Comparison of ENCODE assay signal across 15 cellular contexts in genomic region chr12:68638721-68639395, GRCh38. TPM values are rescaled to one million over a fixed set of nuclear protein-coding genes. Genes with fewer than 3 reads are reported as not detected.
DNase-seq lines count a peak whose midpoint lies in the region; ATAC-seq, FAIRE-seq and TF ChIP-seq lines count a peak whose summit lies in the region.
"Had no signal": no experiment of that assay in that cellular context is flagged by ENCODE, and none has a peak within 500 bp of the region (broad histone marks: within the 10 kb centered on the region; RNA-seq: fewer than 3 reads in every experiment).

No MANE protein-coding gene starts in this region.

- TF ChIP-seq CTCF in HepG2 (CRISPR knock-in tag; IDR thresholded peaks at IDR 0.05), result no peak
- no peak for TF ChIP-seq CTCF in right lobe of liver (IDR thresholded peaks at IDR 0.05)

- H3K27me3 ChIP-seq in HepG2 (ENCODE audit: control insufficient read depth in 1 of 2, insufficient read depth in 2 of 2, low read length in 2 of 2), result no peaks in the 10 kb centered on the region
- no peaks in the 10 kb centered on the region for H3K27me3 ChIP-seq in right lobe of liver
- H3K27me3 ChIP-seq: pancreas, testis had no signal

- no peaks in the 10 kb centered on the region for H3K9me3 Mint-ChIP-seq in immature natural killer cell
- H3K9me3 Mint-ChIP-seq: brain, HFFc6 had no signal

- H3K27ac Mint-ChIP-seq in T-helper 17 cell (peak overlapping the region; percentile 79), immature natural killer cell (peak overlapping the region; percentile 79 to 95 (median 93))
- H3K27ac Mint-ChIP-seq: brain, HFFc6 had no signal

- H3K4me1 ChIP-seq in HepG2 (ENCODE audit: insufficient read depth, low read length) (peaks cover 16% of the 10 kb centered on the region; the same call in 1 of the 2 replicates), right lobe of liver (peaks cover 0 to 23% (median 11%) of the 10 kb centered on the region in 4 donors)

- H4K20me1 ChIP-seq in HepG2 (ENCODE audit: insufficient read depth, low read length), result peaks cover 13% of the 10 kb centered on the region; the same call in 1 of the 2 replicates

- 95% methylated on average over 12 of the region's 12 CpGs for whole genome bisulfite sequencing in HepG2 (ENCODE audit: low lambda C conversion rate)
- WGBS in right lobe of liver (ENCODE audit: insufficient coverage, low coverage, low lambda C conversion rate, missing lambda C conversion rate), result 79% methylated on average over 11 of the region's 12 CpGs

- intact Hi-C loops in HepG2 (cut with micrococcal nuclease; ENCODE audit: unreplicated experiment) (no loop called here), right lobe of liver (cut with DNase I) (no loop called here), Right ventricle myocardium superior (cut with DNase I) (no loop called here)

- H3K4me3 Mint-ChIP-seq in T-helper 17 cell, result peak overlapping the region; percentile 53
- H3K4me3 Mint-ChIP-seq in immature natural killer cell, result peak overlapping the region; percentile 58 to 86 (median 76)
- H3K4me3 Mint-ChIP-seq: brain, HFFc6 had no signal

- in situ Hi-C loops in HepG2 (cut with HindIII; ENCODE audit: extremely low pct_ligation_motif_present, low pct_unique_long_range_greater_than_20kb), result no loop called here

- H3K4me3 ChIP-seq in HepG2 (replicated peaks in 1 of 3; ENCODE audit: insufficient read depth in 1 of 3, low read depth in 2 of 3, low read length in 3 of 3), result no peak overlapping the region
- H3K4me3 ChIP-seq in right lobe of liver, result no peak overlapping the region
- H3K4me3 ChIP-seq: pancreas, testis had no signal

- H3K79me2 ChIP-seq in HepG2 (ENCODE audit: insufficient read depth, low read length), result peaks cover 80% of the 10 kb centered on the region

- DNase-seq in HepG2 (ENCODE audit: low spot score) (no peak), right lobe of liver (no peak), T-helper 17 cell (no peak), immature natural killer cell (no peak), T1000 (lab: John Stamatoyannopoulos, UW) (no peak), Right ventricle myocardium superior (no peak), HK-2 (ENCODE audit: unreplicated experiment) (no peak)
- DNase-seq: DMS153; effector CD4-positive, alpha-beta T cell; HFFc6; pancreas; T-helper 1 cell; testis had no signal

- H3K27ac ChIP-seq in HepG2 (ENCODE audit: extremely low read length, insufficient read depth, low read length) (no peak overlapping the region), right lobe of liver (no peak overlapping the region)
- H3K27ac ChIP-seq: pancreas, testis had no signal

- no peak overlapping the region for H3K4me2 ChIP-seq in HepG2 (ENCODE audit: low read depth, low read length)

- H3K27me3 Mint-ChIP-seq in T-helper 17 cell (no peaks in the 10 kb centered on the region), immature natural killer cell (ENCODE audit: low read depth in 3 of 3) (peaks cover 6 to 11% (median 9%) of the 10 kb centered on the region in 3 donors)
- H3K27me3 Mint-ChIP-seq: brain had no signal

- H3K36me3 ChIP-seq in HepG2 (replicated peaks in 1 of 2; ENCODE audit: control insufficient read depth in 1 of 2, insufficient read depth in 2 of 2, low read length in 2 of 2) (peaks cover 0 to 10% of the 10 kb centered on the region in 2 experiments; a peak in 1 of 5 replicates), right lobe of liver (no peaks in the 10 kb centered on the region)
- H3K36me3 ChIP-seq: pancreas had no signal

- no peaks in the 10 kb centered on the region for H3K36me3 Mint-ChIP-seq in T-helper 17 cell (ENCODE audit: low read depth)
- peaks cover 0 to 12% (median under 1%) of the 10 kb centered on the region in 3 donors for H3K36me3 Mint-ChIP-seq in immature natural killer cell

- no peak overlapping the region for H3K9ac ChIP-seq in HepG2 (ENCODE audit: insufficient read depth, low read depth, low read length)

- TF ChIP-seq RAD21 in HepG2 (CRISPR knock-in tag; IDR thresholded peaks at IDR 0.05), result no peak

- H2AFZ ChIP-seq in HepG2 (ENCODE audit: low read length), result no peak overlapping the region

- POLR2A ChIA-PET in HepG2 (lab: Yijun Ruan, JAX), result no interaction called here

- H3K9me3 ChIP-seq in HepG2 (ENCODE audit: low read length) (no peaks in the 10 kb centered on the region), right lobe of liver (no peaks in the 10 kb centered on the region), T-helper 17 cell (ENCODE audit: control insufficient read depth, low read length, poor library complexity, severe bottlenecking) (no peaks in the 10 kb centered on the region)
- H3K9me3 ChIP-seq: pancreas, testis had no signal

- CTCF ChIA-PET in HepG2 (lab: Yijun Ruan, JAX; ENCODE audit: low intra/inter-chr PET ratio, low total read pairs), result no interaction called here

- no peak for TF ChIP-seq POLR2A in HepG2 (IDR thresholded peaks at IDR 0.05; ENCODE audit: insufficient read depth in 1 of 2, low read depth in 2 of 2, low read length in 2 of 2)
- no peak for TF ChIP-seq POLR2A in right lobe of liver (IDR thresholded peaks at IDR 0.05)

- ATAC-seq in HepG2 (no peak), right lobe of liver (no peak), T-helper 17 cell (no peak), GM21367 (IDR thresholded peaks at IDR 0.05; ENCODE audit: unreplicated experiment) (no peak), Right ventricle myocardium superior (ENCODE audit: poor library complexity) (no peak)
- ATAC-seq: pancreas had no signal

- no peak for TF ChIP-seq EP300 in HepG2 (IDR thresholded peaks at IDR 0.05; ENCODE audit: low read depth in 2 of 2, low read length in 2 of 2)
- no peak for TF ChIP-seq EP300 in HepG2 (CRISPR knock-in tag; IDR thresholded peaks at IDR 0.05; ENCODE audit: borderline replicate concordance)

- BruUV-seq in HepG2 (replicated peaks; lab: Mats Ljungman, UMichigan), result no TSS peak

- no peak for FAIRE-seq in HepG2 (lab: Jason Lieb, UNC)

- H3K4me1 Mint-ChIP-seq in T-helper 17 cell (peaks cover 52% of the 10 kb centered on the region), immature natural killer cell (peaks cover 95 to 100% of the 10 kb centered on the region in 2 donors)

RNA-seq across cellular contexts. Expression of gene RAP1B, which starts 28.2 kb away (rescaled TPM):
- 92.7 and 129 TPM in 2 replicates for total RNA-seq in HepG2 (2016; rRNA removed; fragmentation: Illumina TruSeq; extraction: Trizol)
- 42.6 and 48.0 TPM in 2 replicates for total RNA-seq in HepG2 (2016; cell fraction: cytosol; rRNA removed; fragmentation: Illumina TruSeq; extraction: Trizol; ENCODE audit: low read depth)
- total RNA-seq in HepG2 (2016; cell fraction: insoluble cytoplasmic fraction; rRNA removed; fragmentation: Illumina TruSeq; extraction: Trizol), result 87.1 and 128 TPM in 2 replicates
- total RNA-seq in HepG2 (2016; cell fraction: membrane; rRNA removed; fragmentation: Illumina TruSeq; extraction: Trizol), result 96.4 and 97.6 TPM in 2 replicates
- 44.6 and 47.4 TPM in 2 replicates for total RNA-seq in HepG2 (2016; cell fraction: nucleus; rRNA removed; fragmentation: Illumina TruSeq; extraction: Trizol)
- polyA plus RNA-seq in HepG2 (2011; rRNA removed), result 56.6 and 71.1 TPM in 2 replicates
- 39.2 and 62.2 TPM in 2 replicates for polyA plus RNA-seq in HepG2 (2011; cell fraction: cytosol; rRNA removed)
- 17.4 and 23.5 TPM in 2 replicates for polyA plus RNA-seq in HepG2 (2011; cell fraction: nucleus; rRNA removed)
- 73.2 and 76.4 TPM in 2 replicates for polyA plus RNA-seq in HepG2 (2012)
- polyA plus RNA-seq in HepG2 (2016; cell fraction: cytosol; fragmentation: Illumina TruSeq; extraction: Trizol; ENCODE audit: low read depth), result 45.2 and 58.6 TPM in 2 replicates
- polyA plus RNA-seq in HepG2 (2016; cell fraction: insoluble cytoplasmic fraction; fragmentation: Illumina TruSeq; extraction: Trizol; ENCODE audit: low read depth), result 158 and 166 TPM in 2 replicates
- 84.2 and 93.1 TPM in 2 replicates for polyA plus RNA-seq in HepG2 (2016; cell fraction: membrane; fragmentation: Illumina TruSeq; extraction: Trizol; ENCODE audit: low read depth)
- 80.7 and 83.5 TPM in 2 replicates for polyA plus RNA-seq in HepG2 (2016; cell fraction: nucleus; fragmentation: Illumina TruSeq; extraction: Trizol; ENCODE audit: insufficient read depth, low read depth)
- 19.4 and 29.7 TPM in 2 replicates for polyA minus RNA-seq in HepG2 (2011; rRNA and poly(A)+ RNA removed; ENCODE audit: low replicate concordance)
- polyA minus RNA-seq in HepG2 (2011; cell fraction: cytosol; rRNA and poly(A)+ RNA removed), result 45.2 and 50.6 TPM in 2 replicates
- 43.8 and 54.3 TPM in 2 replicates for polyA minus RNA-seq in HepG2 (2011; cell fraction: nucleus; rRNA and poly(A)+ RNA removed)
- 100 to 1,000 TPM in 1 of 6 experiments, 10 to 100 TPM in 5; 49.7 to 120 (median 64.3) TPM for total RNA-seq in right lobe of liver
- 100 to 1,000 TPM; 251 to 319 TPM for total RNA-seq in T-helper 17 cell
- 1,000 to 10,000 TPM; 1,248 to 1,847 (median 1,256) TPM for polyA plus RNA-seq in immature natural killer cell
- total RNA-seq in Right ventricle myocardium superior, result 45.9 TPM

RNA-seq across cellular contexts. Expression of gene NUP107, which starts 47.9 kb away (rescaled TPM):
- total RNA-seq in HepG2 (2016; rRNA removed; fragmentation: Illumina TruSeq; extraction: Trizol) (100 and 125 TPM in 2 replicates), right lobe of liver (10 to 100 TPM in 4 of 6 experiments, 1 to 10 TPM in 2; 9.6 to 17.7 (median 11.9) TPM), T-helper 17 cell (10 to 100 TPM; 39.2 to 42.4 TPM), Right ventricle myocardium superior (15.7 TPM)
- 25.1 and 25.6 TPM in 2 replicates for total RNA-seq in HepG2 (2016; cell fraction: cytosol; rRNA removed; fragmentation: Illumina TruSeq; extraction: Trizol; ENCODE audit: low read depth)
- 97.0 and 127 TPM in 2 replicates for total RNA-seq in HepG2 (2016; cell fraction: insoluble cytoplasmic fraction; rRNA removed; fragmentation: Illumina TruSeq; extraction: Trizol)
- 19.8 and 25.3 TPM in 2 replicates for total RNA-seq in HepG2 (2016; cell fraction: membrane; rRNA removed; fragmentation: Illumina TruSeq; extraction: Trizol)
- total RNA-seq in HepG2 (2016; cell fraction: nucleus; rRNA removed; fragmentation: Illumina TruSeq; extraction: Trizol), result 109 and 116 TPM in 2 replicates
- polyA plus RNA-seq in HepG2 (2011; rRNA removed) (42.2 and 54.7 TPM in 2 replicates), immature natural killer cell (10 to 100 TPM; 24.9 to 48.8 (median 42.3) TPM)
- polyA plus RNA-seq in HepG2 (2011; cell fraction: cytosol; rRNA removed), result 13.5 and 14.0 TPM in 2 replicates
- 87.7 and 98.0 TPM in 2 replicates for polyA plus RNA-seq in HepG2 (2011; cell fraction: nucleus; rRNA removed)
- polyA plus RNA-seq in HepG2 (2012), result 37.1 and 46.0 TPM in 2 replicates
- polyA plus RNA-seq in HepG2 (2016; cell fraction: cytosol; fragmentation: Illumina TruSeq; extraction: Trizol; ENCODE audit: low read depth), result 2.6 and 2.8 TPM in 2 replicates
- 66.1 and 68.1 TPM in 2 replicates for polyA plus RNA-seq in HepG2 (2016; cell fraction: insoluble cytoplasmic fraction; fragmentation: Illumina TruSeq; extraction: Trizol; ENCODE audit: low read depth)
- 3.8 and 5.3 TPM in 2 replicates for polyA plus RNA-seq in HepG2 (2016; cell fraction: membrane; fragmentation: Illumina TruSeq; extraction: Trizol; ENCODE audit: low read depth)
- 137 and 147 TPM in 2 replicates for polyA plus RNA-seq in HepG2 (2016; cell fraction: nucleus; fragmentation: Illumina TruSeq; extraction: Trizol; ENCODE audit: insufficient read depth, low read depth)
- polyA minus RNA-seq in HepG2 (2011; rRNA and poly(A)+ RNA removed; ENCODE audit: low replicate concordance), result 17.0 and 57.8 TPM in 2 replicates
- polyA minus RNA-seq in HepG2 (2011; cell fraction: cytosol; rRNA and poly(A)+ RNA removed), result 22.0 and 22.8 TPM in 2 replicates
- 112 and 123 TPM in 2 replicates for polyA minus RNA-seq in HepG2 (2011; cell fraction: nucleus; rRNA and poly(A)+ RNA removed)
